ENCODE assay signal across 11 cellular contexts in genomic region chr2:177346192-177346591, GRCh38.
"Had no signal": no experiment of that assay in that cellular context is flagged by ENCODE, and none has a peak within 500 bp of the region (broad histone marks: within the 10 kb centered on the region; RNA-seq: fewer than 3 reads in every experiment).

No MANE protein-coding gene starts in this region.

- H3K4me1 ChIP-seq: HAP-1 had no signal

- DNase-seq: GM23248, GOT3, H7, H9, HCEC 1CT, HFFc6 had no signal

- FAIRE-seq: H1, H54 had no signal

- H3K9ac ChIP-seq: GM23248 had no signal

- ATAC-seq: GM23338, HCT116 had no signal

- H3K9me3 ChIP-seq: HAP-1 had no signal

- H3K4me3 ChIP-seq: GM23248, GM23338, HAP-1 had no signal

- H3K9me3 Mint-ChIP-seq: GM23338, H9, HFFc6 had no signal

- H3K4me2 ChIP-seq: GM23338 had no signal

- H3K27ac ChIP-seq: GM23248 had no signal

- H3K36me3 ChIP-seq: HAP-1 had no signal

- H3K4me1 Mint-ChIP-seq: GM23338, H9 had no signal

- H2AFZ ChIP-seq: GM23248, GM23338 had no signal

- H3K27ac Mint-ChIP-seq: GM23338, H9, HFFc6 had no signal

- H3K4me3 Mint-ChIP-seq: GM23338, H9, HFFc6 had no signal
